In the genomic region with DNA sequence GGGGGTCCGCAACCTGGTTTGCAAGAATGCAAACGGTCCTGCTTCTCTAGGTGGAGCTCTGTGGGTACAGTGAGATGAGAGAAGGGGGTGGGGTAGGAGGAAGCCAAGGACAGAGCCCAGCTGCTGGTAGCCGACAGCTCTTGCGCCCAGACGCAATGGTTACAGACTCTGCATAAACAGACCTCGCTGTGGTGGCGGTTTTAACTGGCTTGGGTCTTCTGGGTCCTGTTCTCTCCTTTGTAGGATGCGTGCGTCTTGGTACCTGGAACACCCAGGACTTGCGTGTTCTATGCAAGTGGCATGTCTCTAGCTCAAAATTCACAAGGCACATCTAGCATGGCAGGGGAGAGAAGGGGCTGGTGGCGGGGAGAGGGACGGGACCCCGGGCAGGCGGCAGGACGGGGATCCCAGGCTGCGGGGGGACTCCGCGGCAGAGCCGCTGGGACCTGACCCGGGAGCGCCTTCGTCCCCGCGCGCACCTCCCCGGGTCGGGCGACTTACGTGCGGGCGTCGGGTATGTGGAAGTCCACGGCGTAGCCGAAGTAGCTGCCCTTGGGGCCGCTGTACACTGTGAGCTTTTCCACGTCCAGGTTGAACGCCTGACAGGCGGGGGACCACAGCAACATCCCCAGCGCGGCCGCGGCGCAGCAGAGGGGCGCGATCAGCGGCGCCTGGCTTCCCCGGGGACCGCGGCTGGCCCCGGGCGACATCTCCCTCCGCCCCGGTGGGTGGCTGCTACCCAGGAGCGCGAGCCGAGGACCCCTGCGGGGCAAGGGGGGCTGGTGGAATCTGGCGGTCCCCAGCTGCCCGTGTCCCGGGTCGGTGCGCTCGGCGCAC, we compare ENCODE assay signal across 9 cellular contexts. TPM values are rescaled to one million over a fixed set of nuclear protein-coding genes. Genes with fewer than 3 reads are reported as not detected.
A peak's percentile ranks its signal among the peaks of the same experiment; 100 is the strongest.
DNase-seq lines count a peak whose midpoint lies in the region; ATAC-seq and TF ChIP-seq lines count a peak whose summit lies in the region.
"Had no signal": no experiment of that assay in that cellular context is flagged by ENCODE, and none has a peak within 500 bp of the region (broad histone marks: within the 10 kb centered on the region; RNA-seq: fewer than 3 reads in every experiment).

No MANE protein-coding gene starts in this region.

- no peak for TF ChIP-seq CTCF in astrocyte of the spinal cord (IDR thresholded peaks at IDR 0.05; ENCODE audit: low read depth, low read length)

- no peak for ATAC-seq in GM18909 (IDR thresholded peaks at IDR 0.05; ENCODE audit: poor library complexity, unreplicated experiment)
- ATAC-seq in GM18498 (IDR thresholded peaks at IDR 0.05; ENCODE audit: unreplicated experiment), result no peak
- no peak for ATAC-seq in GM18511 (IDR thresholded peaks at IDR 0.05; ENCODE audit: unreplicated experiment)
- no peak for ATAC-seq in GM18861 (IDR thresholded peaks at IDR 0.05; ENCODE audit: unreplicated experiment)
- ATAC-seq: body of pancreas had no signal

- peak overlapping the region in 2 of 3 donors; percentile 3 to 33 for H3K9ac ChIP-seq in skeletal muscle tissue (ENCODE audit: low read depth in 1 of 3, low read length in 3 of 3)

- in situ Hi-C loops in astrocyte of the spinal cord (cut with HindIII; ENCODE audit: low sequenced_read_pairs), result no loop called here

- H3K36me3 ChIP-seq in H7 (replicated peaks; ENCODE audit: control insufficient read depth, insufficient read depth, low read length), result no peaks in the 10 kb centered on the region
- no peaks in the 10 kb centered on the region for H3K36me3 ChIP-seq in skeletal muscle tissue (ENCODE audit: control insufficient read depth in 3 of 3, insufficient read depth in 3 of 3, low read length in 3 of 3)

- peak; percentile 60 for DNase-seq in H7
- peak; percentile 37 for DNase-seq in astrocyte of the spinal cord (ENCODE audit: low read depth, low spot score)
- DNase-seq in iPS-NIHi11 (ENCODE audit: low spot score), result peak; percentile 30
- DNase-seq: body of pancreas had no signal

- H3K27ac ChIP-seq in skeletal muscle tissue (ENCODE audit: low read depth, low read length), result no peak overlapping the region
- H3K27ac ChIP-seq: body of pancreas had no signal

- H3K27me3 ChIP-seq in H7 (ENCODE audit: control insufficient read depth, insufficient read depth, low read length) (peaks cover 30% of the 10 kb centered on the region), skeletal muscle tissue (ENCODE audit: control insufficient read depth in 3 of 3, insufficient read depth in 3 of 3, low read length in 3 of 3) (peaks cover 11 to 18% (median 17%) of the 10 kb centered on the region in 3 donors)
- H3K27me3 ChIP-seq: body of pancreas had no signal

- H3K4me1 ChIP-seq in skeletal muscle tissue (ENCODE audit: control insufficient read depth in 3 of 3, insufficient read depth in 3 of 3, low read length in 3 of 3), result peaks cover 0 to 3% (median 0%) of the 10 kb centered on the region in 3 donors
- H3K4me1 ChIP-seq: body of pancreas had no signal

- no peaks in the 10 kb centered on the region for H3K9me3 ChIP-seq in skeletal muscle tissue (ENCODE audit: control insufficient read depth in 3 of 3, low read length in 3 of 3)
- H3K9me3 ChIP-seq: body of pancreas had no signal

- H3K4me3 ChIP-seq in H7 (ENCODE audit: insufficient read depth, low read depth, low read length), result peak overlapping the region; percentile 48
- H3K4me3 ChIP-seq in astrocyte of the spinal cord (ENCODE audit: low read depth, low read length), result peak overlapping the region; percentile 55
- peak overlapping the region; percentile 46 to 65 (median 58) for H3K4me3 ChIP-seq in skeletal muscle tissue (ENCODE audit: low read length in 3 of 3)
- H3K4me3 ChIP-seq: body of pancreas had no signal

RNA-seq across cellular contexts. Expression of a gene that starts 0.4 kb away (rescaled TPM):
- 0.03 TPM in 1 of 2 replicates, not detected in the other for total RNA-seq in H7 (2014; rRNA removed; shearing (Covaris generic))
- 9.4 TPM for total RNA-seq in skeletal muscle tissue

Comparison
In these comparisons a context has a peak if more than half of its experiments do, and no peak if none do; other contexts are left out.
1. RNA of a gene that starts 0.4 kb away (total RNA-seq): 9.4 TPM in skeletal muscle tissue (single experiment); 0.03 TPM in H7; every median in the first group is over 10 times any median in the second.
2. Peak in every context shown above with its lines, with median percentiles within 50 percentile points of each other: DNase-seq and H3K4me3 ChIP-seq.